Comparison of ENCODE assay signal across 13 cellular contexts in the genomic region with DNA sequence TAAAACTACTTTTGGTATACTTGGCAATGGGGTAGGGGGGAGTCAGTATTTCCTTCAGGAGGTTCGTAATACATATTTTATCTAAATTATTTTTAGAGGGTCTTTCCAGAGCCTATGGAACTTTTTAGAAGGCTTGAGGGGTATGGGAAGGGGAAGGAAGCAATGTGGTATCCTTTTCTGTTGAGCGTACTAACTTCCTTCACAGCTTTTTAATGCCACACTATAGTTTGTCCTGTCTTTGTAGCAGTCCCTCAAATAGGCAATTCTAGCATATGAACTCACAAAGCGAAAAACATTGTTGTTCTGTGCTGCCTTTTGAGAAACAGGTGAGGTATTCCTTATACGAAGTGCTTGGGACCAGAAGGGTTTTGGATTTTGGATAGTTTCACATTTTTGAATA. TPM values are rescaled to one million over a fixed set of nuclear protein-coding genes. Genes with fewer than 3 reads are reported as not detected.
DNase-seq lines count a peak whose midpoint lies in the region; ATAC-seq lines count a peak whose summit lies in the region.
"Had no signal": no experiment of that assay in that cellular context is flagged by ENCODE, and none has a peak within 500 bp of the region (broad histone marks: within the 10 kb centered on the region; RNA-seq: fewer than 3 reads in every experiment).

No MANE protein-coding gene starts in this region.

- H3K27ac Mint-ChIP-seq in T-helper 2 cell treated with Interferon-gamma antibody and Interleukin-4, amounts not matched to agents 5 μg/mL and 100 μg/mL, for 36 hours, result no peak overlapping the region
- H3K27ac Mint-ChIP-seq in stimulated activated effector memory CD8-positive, alpha-beta T cell treated with anti-CD3 and anti-CD28 coated beads, Interleukin-12 subunit alpha, Interleukin-12 subunit beta, amount 100 ng/mL, for 72 hours, result no peak overlapping the region
- H3K27ac Mint-ChIP-seq in immature natural killer cell, result no peak overlapping the region
- H3K27ac Mint-ChIP-seq: activated CD8-positive, alpha-beta T cell treated with anti-CD3 and anti-CD28 coated beads for 36 hours; activated naive CD8-positive, alpha-beta T cell had no signal

- ATAC-seq in GM21737 (IDR thresholded peaks at IDR 0.05; ENCODE audit: unreplicated experiment) (peak; percentile 16), HG03442 (IDR thresholded peaks at IDR 0.05; ENCODE audit: unreplicated experiment) (peak; percentile 14)
- no peak for ATAC-seq in stimulated activated effector memory CD8-positive, alpha-beta T cell treated with anti-CD3 and anti-CD28 coated beads, Interleukin-12 subunit alpha, Interleukin-12 subunit beta, amount 100 ng/mL, for 72 hours
- ATAC-seq: activated CD8-positive, alpha-beta T cell treated with anti-CD3 and anti-CD28 coated beads for 36 hours; sciatic nerve had no signal

- DNase-seq in T-helper 2 cell treated with Interferon-gamma antibody and Interleukin-4, amounts not matched to agents 5 μg/mL and 100 μg/mL, for 36 hours (ENCODE audit: low spot score), result no peak
- DNase-seq in T-helper 2 cell (no peak), nucleus accumbens (lab: John Stamatoyannopoulos, UW) (no peak), immature natural killer cell (no peak), putamen (ENCODE audit: low spot score) (no peak)
- no peak for DNase-seq in stimulated activated effector memory CD8-positive, alpha-beta T cell treated with anti-CD3 and anti-CD28 coated beads, Interleukin-12 subunit alpha, Interleukin-12 subunit beta, amount 100 ng/mL, for 72 hours (ENCODE audit: low spot score in 2 of 2)
- DNase-seq: activated CD8-positive, alpha-beta T cell treated with anti-CD3 and anti-CD28 coated beads for 36 hours; DMS 273 treated with DMSO at 0.1 percent for 48 hours; NK-92 treated with Interleukin-12 subunit alpha and Interleukin-12 subunit beta, amount 100 ng/mL, for 24 hours had no signal

- H3K4me1 Mint-ChIP-seq in T-helper 2 cell treated with Interferon-gamma antibody and Interleukin-4, amounts not matched to agents 5 μg/mL and 100 μg/mL, for 36 hours (ENCODE audit: low read depth), result peaks cover 12% of the 10 kb centered on the region
- peaks cover 13% of the 10 kb centered on the region for H3K4me1 Mint-ChIP-seq in stimulated activated effector memory CD8-positive, alpha-beta T cell treated with anti-CD3 and anti-CD28 coated beads, Interleukin-12 subunit alpha, Interleukin-12 subunit beta, amount 100 ng/mL, for 72 hours
- H3K4me1 Mint-ChIP-seq in immature natural killer cell, result peaks cover 10 to 15% of the 10 kb centered on the region in 2 donors

- H3K4me3 Mint-ChIP-seq in T-helper 2 cell treated with Interferon-gamma antibody and Interleukin-4, amounts not matched to agents 5 μg/mL and 100 μg/mL, for 36 hours, result peak overlapping the region; percentile 31
- peak overlapping the region; percentile 11 for H3K4me3 Mint-ChIP-seq in stimulated activated effector memory CD8-positive, alpha-beta T cell treated with anti-CD3 and anti-CD28 coated beads, Interleukin-12 subunit alpha, Interleukin-12 subunit beta, amount 100 ng/mL, for 72 hours
- no peak overlapping the region for H3K4me3 Mint-ChIP-seq in immature natural killer cell
- H3K4me3 Mint-ChIP-seq: activated CD8-positive, alpha-beta T cell treated with anti-CD3 and anti-CD28 coated beads for 36 hours; activated naive CD8-positive, alpha-beta T cell had no signal

- H3K9me3 Mint-ChIP-seq in T-helper 2 cell treated with Interferon-gamma antibody and Interleukin-4, amounts not matched to agents 5 μg/mL and 100 μg/mL, for 36 hours, result no peaks in the 10 kb centered on the region
- H3K9me3 Mint-ChIP-seq in stimulated activated effector memory CD8-positive, alpha-beta T cell treated with anti-CD3 and anti-CD28 coated beads, Interleukin-12 subunit alpha, Interleukin-12 subunit beta, amount 100 ng/mL, for 72 hours, result no peaks in the 10 kb centered on the region
- H3K9me3 Mint-ChIP-seq in immature natural killer cell, result no peaks in the 10 kb centered on the region
- H3K9me3 Mint-ChIP-seq: activated CD8-positive, alpha-beta T cell treated with anti-CD3 and anti-CD28 coated beads for 36 hours had no signal

- peaks cover 7% of the 10 kb centered on the region for H3K27me3 Mint-ChIP-seq in T-helper 2 cell treated with Interferon-gamma antibody and Interleukin-4, amounts not matched to agents 5 μg/mL and 100 μg/mL, for 36 hours (ENCODE audit: low read depth)
- peaks cover 0 to 6% (median 5%) of the 10 kb centered on the region in 3 donors for H3K27me3 Mint-ChIP-seq in immature natural killer cell (ENCODE audit: low read depth in 3 of 3)

- no peaks in the 10 kb centered on the region for H3K36me3 Mint-ChIP-seq in T-helper 2 cell treated with Interferon-gamma antibody and Interleukin-4, amounts not matched to agents 5 μg/mL and 100 μg/mL, for 36 hours (ENCODE audit: low read depth)
- H3K36me3 Mint-ChIP-seq in stimulated activated effector memory CD8-positive, alpha-beta T cell treated with anti-CD3 and anti-CD28 coated beads, Interleukin-12 subunit alpha, Interleukin-12 subunit beta, amount 100 ng/mL, for 72 hours, result no peaks in the 10 kb centered on the region
- no peaks in the 10 kb centered on the region for H3K36me3 Mint-ChIP-seq in immature natural killer cell
- H3K36me3 Mint-ChIP-seq: activated naive CD8-positive, alpha-beta T cell had no signal

RNA-seq across cellular contexts. Expression of a gene that starts 22.3 kb away (rescaled TPM):
- polyA plus RNA-seq in immature natural killer cell, result under 1 TPM in 2 of 3 donors, not detected in 1; 0.18 to 0.50 TPM

RNA-seq across cellular contexts. Expression of a gene that starts 32.9 kb away (rescaled TPM):
- polyA plus RNA-seq in immature natural killer cell, result under 1 TPM in 2 of 3 donors, not detected in 1; 0.17 to 0.32 TPM

RNA-seq across cellular contexts. Expression of a gene that starts 35.0 kb away (rescaled TPM):
- polyA plus RNA-seq in immature natural killer cell, result not detected

Comparison
In these comparisons a context has a peak if more than half of its experiments do, and no peak if none do; other contexts are left out.
1. H3K4me3 Mint-ChIP-seq: peak in T-helper 2 cell treated with Interferon-gamma antibody and Interleukin-4, amounts not matched to agents 5 μg/mL and 100 μg/mL, for 36 hours (single experiment) and stimulated activated effector memory CD8-positive, alpha-beta T cell treated with anti-CD3 and anti-CD28 coated beads, Interleukin-12 subunit alpha, Interleukin-12 subunit beta, amount 100 ng/mL, for 72 hours (single experiment); none in immature natural killer cell (0 of 5).